Comparison of ENCODE assay signal across 11 cellular contexts in the genomic region with DNA sequence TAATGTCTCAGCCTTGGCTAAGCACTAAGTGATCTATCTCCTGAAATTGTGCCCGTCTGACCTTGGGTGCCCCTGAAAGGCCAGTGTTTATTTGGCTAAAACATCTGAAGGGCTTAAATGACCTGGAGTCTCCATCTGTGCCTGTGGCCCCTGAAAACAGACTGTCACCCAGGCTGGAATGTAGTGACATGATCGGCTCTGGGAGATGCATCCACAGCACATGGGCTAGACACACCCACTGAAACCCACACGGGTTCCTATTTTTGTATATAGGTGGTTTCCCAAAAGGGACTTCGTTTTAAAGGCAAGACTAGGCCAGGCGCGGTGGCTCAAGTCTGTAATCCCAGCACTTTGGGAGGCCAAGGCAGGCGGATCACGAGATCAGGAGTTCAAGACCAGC. TPM values are rescaled to one million over a fixed set of nuclear protein-coding genes. Genes with fewer than 3 reads are reported as not detected.
DNase-seq lines count a peak whose midpoint lies in the region; ATAC-seq lines count a peak whose summit lies in the region.
"Had no signal": no experiment of that assay in that cellular context is flagged by ENCODE, and none has a peak within 500 bp of the region (broad histone marks: within the 10 kb centered on the region; RNA-seq: fewer than 3 reads in every experiment).

No MANE protein-coding gene starts in this region.

- no peaks in the 10 kb centered on the region for H3K9me3 Mint-ChIP-seq in activated CD4-positive, alpha-beta T cell treated with anti-CD3 and anti-CD28 coated beads, Interleukin-2, amount 10 ng/mL, durations not matched to agents 24 days and 14 days
- no peaks in the 10 kb centered on the region for H3K9me3 Mint-ChIP-seq in stimulated activated naive CD8-positive, alpha-beta T cell treated with anti-CD3 and anti-CD28 coated beads, Interleukin-15, Interleukin-2, amounts not matched to agents 100 ng/mL and 50 ng/mL, for 24 hours

- peak overlapping the region; percentile 41 for H3K27ac ChIP-seq in caudate nucleus (ENCODE audit: low read depth, low read length)
- H3K27ac ChIP-seq: cardiac muscle cell had no signal

- peaks cover 28% of the 10 kb centered on the region for H3K4me1 Mint-ChIP-seq in activated CD4-positive, alpha-beta T cell treated with anti-CD3 and anti-CD28 coated beads, Interleukin-2, amount 10 ng/mL, durations not matched to agents 24 days and 14 days
- peaks cover 40% of the 10 kb centered on the region for H3K4me1 Mint-ChIP-seq in stimulated activated naive CD8-positive, alpha-beta T cell treated with anti-CD3 and anti-CD28 coated beads, Interleukin-15, Interleukin-2, amounts not matched to agents 100 ng/mL and 50 ng/mL, for 24 hours (ENCODE audit: low read depth)

- peaks cover 6% of the 10 kb centered on the region for H3K27me3 Mint-ChIP-seq in activated CD4-positive, alpha-beta T cell treated with anti-CD3 and anti-CD28 coated beads, Interleukin-2, amount 10 ng/mL, durations not matched to agents 24 days and 14 days
- no peaks in the 10 kb centered on the region for H3K27me3 Mint-ChIP-seq in stimulated activated naive CD8-positive, alpha-beta T cell treated with anti-CD3 and anti-CD28 coated beads, Interleukin-15, Interleukin-2, amounts not matched to agents 100 ng/mL and 50 ng/mL, for 24 hours

- H3K4me3 Mint-ChIP-seq in activated CD4-positive, alpha-beta T cell treated with anti-CD3 and anti-CD28 coated beads, Interleukin-2, amount 10 ng/mL, durations not matched to agents 24 days and 14 days: peak overlapping the region; percentile 10
- H3K4me3 Mint-ChIP-seq in stimulated activated naive CD8-positive, alpha-beta T cell treated with anti-CD3 and anti-CD28 coated beads, Interleukin-15, Interleukin-2, amounts not matched to agents 100 ng/mL and 50 ng/mL, for 24 hours: peak overlapping the region; percentile 61

- no peak for ATAC-seq in HG03175 (IDR thresholded peaks at IDR 0.05; ENCODE audit: unreplicated experiment)

- no peaks in the 10 kb centered on the region for H3K36me3 Mint-ChIP-seq in activated CD4-positive, alpha-beta T cell treated with anti-CD3 and anti-CD28 coated beads, Interleukin-2, amount 10 ng/mL, durations not matched to agents 24 days and 14 days (ENCODE audit: low read depth)
- no peaks in the 10 kb centered on the region for H3K36me3 Mint-ChIP-seq in stimulated activated naive CD8-positive, alpha-beta T cell treated with anti-CD3 and anti-CD28 coated beads, Interleukin-15, Interleukin-2, amounts not matched to agents 100 ng/mL and 50 ng/mL, for 24 hours (ENCODE audit: low read depth)

- peak; percentile 75 for DNase-seq in activated CD4-positive, alpha-beta T cell treated with anti-CD3 and anti-CD28 coated beads, Interleukin-2, amount 10 ng/mL, durations not matched to agents 24 days and 14 days
- no peak for DNase-seq in activated CD4-positive, alpha-beta T cell treated with anti-CD3 and anti-CD28 coated beads for 1 hour
- DNase-seq in NAMALWA (ENCODE audit: low spot score) (peak; percentile 72), caudate nucleus (lab: John Stamatoyannopoulos, UW) (no peak), SW 1271 (lab: John Stamatoyannopoulos, UW) (no peak), activated gamma-delta T cell treated with Interleukin-2 at 50 U/mL for 16 hours (no peak)
- DNase-seq: NCI-H1436, T1000 had no signal

- intact Hi-C loops in activated CD4-positive, alpha-beta T cell treated with anti-CD3 and anti-CD28 coated beads, Interleukin-2, amount 10 ng/mL, durations not matched to agents 24 days and 14 days (cut with micrococcal nuclease): no loop called here

- H3K27ac Mint-ChIP-seq in activated CD4-positive, alpha-beta T cell treated with anti-CD3 and anti-CD28 coated beads, Interleukin-2, amount 10 ng/mL, durations not matched to agents 24 days and 14 days: peak overlapping the region; percentile 65
- peak overlapping the region; percentile 81 for H3K27ac Mint-ChIP-seq in stimulated activated naive CD8-positive, alpha-beta T cell treated with anti-CD3 and anti-CD28 coated beads, Interleukin-15, Interleukin-2, amounts not matched to agents 100 ng/mL and 50 ng/mL, for 24 hours

RNA-seq across cellular contexts. Expression of a gene that starts 13.5 kb away (rescaled TPM):
- 0.56 TPM in 1 of 2 replicates, not detected in the other for total RNA-seq in activated CD4-positive, alpha-beta T cell treated with anti-CD3 and anti-CD28 coated beads, Interleukin-2, amount 10 ng/mL, durations not matched to agents 24 days and 14 days

RNA-seq across cellular contexts. Expression of a gene that starts 35.7 kb away (rescaled TPM):
- total RNA-seq in activated CD4-positive, alpha-beta T cell treated with anti-CD3 and anti-CD28 coated beads, Interleukin-2, amount 10 ng/mL, durations not matched to agents 24 days and 14 days: 0.54 and 0.64 TPM in 2 replicates

RNA-seq across cellular contexts. Expression of a gene that starts 48.9 kb away (rescaled TPM):
- total RNA-seq in activated CD4-positive, alpha-beta T cell treated with anti-CD3 and anti-CD28 coated beads, Interleukin-2, amount 10 ng/mL, durations not matched to agents 24 days and 14 days: 128 TPM in 2 replicates

Comparison
In these comparisons a context has a peak if more than half of its experiments do, and no peak if none do; other contexts are left out.
1. DNase-seq: peak in activated CD4-positive, alpha-beta T cell treated with anti-CD3 and anti-CD28 coated beads, Interleukin-2, amount 10 ng/mL, durations not matched to agents 24 days and 14 days (single experiment) and NAMALWA (single experiment); none in activated CD4-positive, alpha-beta T cell treated with anti-CD3 and anti-CD28 coated beads for 1 hour (single experiment), caudate nucleus (0 of 61), SW 1271 (0 of 2) and activated gamma-delta T cell treated with Interleukin-2 at 50 U/mL for 16 hours (single experiment).